ENCODE assay signal across 12 cellular contexts in genomic region chr16:74608944-74609343, GRCh38. TPM values are rescaled to one million over a fixed set of nuclear protein-coding genes. Genes with fewer than 3 reads are reported as not detected.
DNase-seq lines count a peak whose midpoint lies in the region; ATAC-seq and TF ChIP-seq lines count a peak whose summit lies in the region.
"Had no signal": no experiment of that assay in that cellular context is flagged by ENCODE, and none has a peak within 500 bp of the region (broad histone marks: within the 10 kb centered on the region; RNA-seq: fewer than 3 reads in every experiment).

No MANE protein-coding gene starts in this region.

- H3K36me3 Mint-ChIP-seq in activated naive CD8-positive, alpha-beta T cell treated with anti-CD3 and anti-CD28 coated beads for 36 hours, result peaks cover 12% of the 10 kb centered on the region

- H3K4me1 Mint-ChIP-seq in activated naive CD8-positive, alpha-beta T cell treated with anti-CD3 and anti-CD28 coated beads for 36 hours, result peaks cover 31% of the 10 kb centered on the region

- H3K9me3 Mint-ChIP-seq in activated naive CD8-positive, alpha-beta T cell treated with anti-CD3 and anti-CD28 coated beads for 36 hours, result no peaks in the 10 kb centered on the region

- peak; percentile 24 to 30 for DNase-seq in activated CD8-positive, alpha-beta memory T cell treated with anti-CD3 and anti-CD28 coated beads for 1 hour (ENCODE audit: extremely low read depth in 1 of 2, low read depth in 1 of 2)
- no peak for DNase-seq in activated CD8-positive, alpha-beta memory T cell treated with anti-CD3 and anti-CD28 coated beads for 24 hours
- DNase-seq in activated naive CD8-positive, alpha-beta T cell treated with anti-CD3 and anti-CD28 coated beads for 36 hours, result no peak
- peak; percentile 39 to 72 (median 62) for DNase-seq in stimulated activated naive CD4-positive, alpha-beta T cell (lab: John Stamatoyannopoulos, UW)
- DNase-seq in DMS53 (lab: John Stamatoyannopoulos, UW), result no peak
- DNase-seq: ACHN, GOT3, NCI-H748 treated with DMSO at 0.1 percent for 48 hours had no signal

- peak overlapping the region; percentile 88 for H3K27ac ChIP-seq in VCaP
- H3K27ac ChIP-seq: ascending aorta had no signal

- H3K27ac Mint-ChIP-seq in activated naive CD8-positive, alpha-beta T cell treated with anti-CD3 and anti-CD28 coated beads for 36 hours, result peak overlapping the region; percentile 16

- TF ChIP-seq CTCF in VCaP (conservative IDR thresholded peaks at IDR 0.05), result no peak

- H3K4me3 Mint-ChIP-seq in activated naive CD8-positive, alpha-beta T cell treated with anti-CD3 and anti-CD28 coated beads for 36 hours, result no peak overlapping the region

- no peaks in the 10 kb centered on the region for H3K27me3 Mint-ChIP-seq in activated naive CD8-positive, alpha-beta T cell treated with anti-CD3 and anti-CD28 coated beads for 36 hours

- no peak for ATAC-seq in HG03442 (IDR thresholded peaks at IDR 0.05; ENCODE audit: unreplicated experiment)
- no peak for ATAC-seq in HG02678 (IDR thresholded peaks at IDR 0.05; ENCODE audit: unreplicated experiment)

RNA-seq across cellular contexts. Expression of gene GLG1, which starts 2.0 kb away (rescaled TPM):
- total RNA-seq in activated naive CD8-positive, alpha-beta T cell treated with anti-CD3 and anti-CD28 coated beads for 36 hours, result 10 to 100 TPM; 58.7 to 60.8 TPM

RNA-seq across cellular contexts. Expression of gene RFWD3, which starts 57.7 kb away (rescaled TPM):
- 100 to 1,000 TPM; 128 to 134 TPM for total RNA-seq in activated naive CD8-positive, alpha-beta T cell treated with anti-CD3 and anti-CD28 coated beads for 36 hours

Comparison
In these comparisons a context has a peak if more than half of its experiments do, and no peak if none do; other contexts are left out.
1. DNase-seq: peak in activated CD8-positive, alpha-beta memory T cell treated with anti-CD3 and anti-CD28 coated beads for 1 hour (2 of 2) and stimulated activated naive CD4-positive, alpha-beta T cell (6 of 6); none in activated CD8-positive, alpha-beta memory T cell treated with anti-CD3 and anti-CD28 coated beads for 24 hours (single experiment), activated naive CD8-positive, alpha-beta T cell treated with anti-CD3 and anti-CD28 coated beads for 36 hours (single experiment) and DMS53 (single experiment).